ENCODE assay signal across 19 cellular contexts in the genomic region with DNA sequence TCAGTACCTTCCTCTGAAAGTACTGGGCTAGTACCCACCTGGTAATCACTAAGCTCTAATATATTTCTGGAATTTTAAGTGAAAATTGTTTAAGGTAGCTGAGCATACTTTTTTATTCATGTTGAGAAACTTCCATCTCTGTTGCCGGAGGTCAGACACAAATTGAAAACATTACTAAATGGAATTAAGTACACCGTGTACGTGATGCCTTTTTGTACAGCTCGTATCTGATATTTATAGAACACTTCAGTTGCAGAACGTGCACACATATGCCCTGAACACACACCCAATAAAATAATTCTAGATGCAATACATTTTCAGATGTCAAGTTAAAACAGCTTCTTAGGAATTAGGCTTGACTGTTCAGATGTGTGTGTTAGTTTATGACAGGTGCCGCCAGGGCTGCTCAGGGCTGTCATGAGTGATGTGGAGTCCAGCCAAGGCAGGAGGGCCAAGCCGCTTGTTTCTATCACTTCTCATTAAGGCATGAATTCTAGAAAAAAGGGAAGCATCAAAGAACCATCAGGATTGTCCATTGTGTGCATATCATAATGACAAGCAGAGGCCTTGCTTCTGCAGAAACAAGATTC.
"Had no signal": no experiment of that assay in that cellular context is flagged by ENCODE, and none has a peak within 500 bp of the region (broad histone marks: within the 10 kb centered on the region; RNA-seq: fewer than 3 reads in every experiment).

No MANE protein-coding gene starts in this region.

- H3K4me1 ChIP-seq: colonic mucosa, parathyroid adenoma, tibial artery had no signal

- H3K9me3 ChIP-seq: colonic mucosa, esophagus squamous epithelium, neutrophil, tibial artery, vagina had no signal

- H3K4me3 ChIP-seq: colonic mucosa, esophagus squamous epithelium, tibial artery, vagina had no signal

- H3K4me1 Mint-ChIP-seq: activated B cell treated with CpG ODN at 0.5 μM for 24 hours, naive B cell had no signal

- H3K27me3 Mint-ChIP-seq: activated B cell treated with CpG ODN at 0.5 μM for 24 hours; activated CD4-positive, alpha-beta T cell treated with anti-CD3 and anti-CD28 coated beads, Interleukin-2, amount 10 ng/mL, durations not matched to agents 7 days and 5 days; activated naive CD8-positive, alpha-beta T cell; naive B cell; stimulated activated naive B cell treated with anti-CD40 and anti-IgM and Interleukin-4, amounts not matched to agents 10 μg/mL and 1 μg/mL and 100 μg/mL, for 72 hours; T-helper 17 cell had no signal

- H3K4me3 Mint-ChIP-seq: activated B cell treated with CpG ODN at 0.5 μM for 24 hours; activated CD4-positive, alpha-beta T cell treated with anti-CD3 and anti-CD28 coated beads, Interleukin-2, amount 10 ng/mL, durations not matched to agents 7 days and 5 days; activated naive CD8-positive, alpha-beta T cell; naive B cell; stimulated activated naive B cell treated with anti-CD40 and anti-IgM and Interleukin-4, amounts not matched to agents 10 μg/mL and 1 μg/mL and 100 μg/mL, for 72 hours; T-helper 17 cell had no signal

- H3K27me3 ChIP-seq: colonic mucosa, esophagus squamous epithelium, neutrophil, tibial artery, vagina had no signal

- DNase-seq: activated B cell treated with CpG ODN at 0.5 μM for 24 hours; activated CD4-positive, alpha-beta T cell treated with anti-CD3 and anti-CD28 coated beads, Interleukin-2, amount 10 ng/mL, durations not matched to agents 7 days and 5 days; activated CD8-positive, alpha-beta memory T cell treated with anti-CD3 and anti-CD28 coated beads, Interleukin-2, amount 50 U/mL, for 48 hours; activated gamma-delta T cell treated with Interleukin-2 at 50 U/mL for 16 hours; activated T-cell treated with anti-CD3 and anti-CD28 coated beads, Interleukin-2, amount 50 U/mL, for 72 hours; amniotic stem cell; caudate nucleus; colonic mucosa; esophagus squamous epithelium; glutamatergic neuron; naive B cell; stimulated activated CD4-positive, alpha-beta T cell treated with anti-CD3 and anti-CD28 coated beads, Interleukin-2, amount 100 ng/mL, for 48 hours; stimulated activated naive B cell treated with anti-CD40 and anti-IgM and Interleukin-4, amounts not matched to agents 10 μg/mL and 1 μg/mL and 100 μg/mL, for 72 hours; T-helper 17 cell; tibial artery had no signal

- H3K36me3 ChIP-seq: colonic mucosa, neutrophil, vagina had no signal

- ATAC-seq: stimulated activated naive B cell treated with anti-CD40 and anti-IgM and Interleukin-4, amounts not matched to agents 10 μg/mL and 1 μg/mL and 100 μg/mL, for 72 hours; T-helper 17 cell had no signal

- H3K9me3 Mint-ChIP-seq: activated B cell treated with CpG ODN at 0.5 μM for 24 hours; activated CD4-positive, alpha-beta T cell treated with anti-CD3 and anti-CD28 coated beads, Interleukin-2, amount 10 ng/mL, durations not matched to agents 7 days and 5 days; activated T-cell treated with anti-CD3 and anti-CD28 coated beads, Interleukin-2, amount 50 U/mL, for 72 hours; stimulated activated naive B cell treated with anti-CD40 and anti-IgM and Interleukin-4, amounts not matched to agents 10 μg/mL and 1 μg/mL and 100 μg/mL, for 72 hours had no signal

- H3K27ac ChIP-seq: colonic mucosa, parathyroid adenoma, tibial artery, vagina had no signal

- H3K27ac Mint-ChIP-seq: activated B cell treated with CpG ODN at 0.5 μM for 24 hours; activated CD4-positive, alpha-beta T cell treated with anti-CD3 and anti-CD28 coated beads, Interleukin-2, amount 10 ng/mL, durations not matched to agents 7 days and 5 days; activated naive CD8-positive, alpha-beta T cell; T-helper 17 cell had no signal
